ENCODE assay signal across 8 cellular contexts in the genomic region with DNA sequence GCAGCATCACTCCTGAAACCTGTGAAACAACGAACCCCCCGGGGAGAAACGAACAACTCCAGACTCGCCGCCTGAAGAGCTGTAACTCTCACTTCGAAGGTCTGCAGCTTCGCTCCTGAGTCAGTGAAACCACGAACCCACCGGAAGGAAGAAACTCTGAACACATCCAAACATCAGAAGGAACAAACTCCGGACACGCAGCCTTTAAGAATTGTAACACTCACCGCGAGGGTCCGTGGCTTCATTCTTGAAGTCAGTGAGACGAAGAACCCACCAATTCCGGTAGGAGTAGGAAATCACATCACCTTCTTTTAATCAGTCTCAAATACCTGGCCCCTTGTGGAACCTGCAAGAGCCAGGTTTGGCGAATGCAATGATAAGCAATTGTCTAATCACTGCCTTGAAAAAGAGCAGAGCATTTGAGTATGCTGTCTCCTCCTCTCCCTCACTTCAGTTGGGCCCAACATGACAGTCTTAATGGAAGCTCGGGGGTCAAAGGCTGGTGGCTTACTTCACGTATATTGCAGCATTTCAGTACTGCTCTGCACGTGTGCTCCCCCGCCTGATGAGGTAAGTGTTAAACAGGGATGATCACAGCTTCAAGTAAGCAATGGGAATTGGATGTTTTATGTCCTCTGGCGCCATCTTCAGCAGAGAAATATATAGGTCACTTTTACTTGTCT.
DNase-seq lines count a peak whose midpoint lies in the region; ATAC-seq and TF ChIP-seq lines count a peak whose summit lies in the region.

No MANE protein-coding gene starts in this region.

- ATAC-seq in GM18858 (IDR thresholded peaks at IDR 0.05; ENCODE audit: unreplicated experiment) (peak; percentile 95), HG03025 (IDR thresholded peaks at IDR 0.05; ENCODE audit: low FRiP score, unreplicated experiment) (peak; percentile 89)

- peaks cover 2% of the 10 kb centered on the region for H3K36me3 Mint-ChIP-seq in T-helper 1 cell treated with Interleukin-12 subunit alpha and Interleukin-12 subunit beta and Interleukin-4 antibody, amounts not matched to agents 30 μg/mL and 1 μg/mL, for 36 hours (ENCODE audit: low read depth)

- H3K4me3 Mint-ChIP-seq in T-helper 1 cell treated with Interleukin-12 subunit alpha and Interleukin-12 subunit beta and Interleukin-4 antibody, amounts not matched to agents 30 μg/mL and 1 μg/mL, for 36 hours: peak overlapping the region; percentile 84

- peak overlapping the region; percentile 86 for H3K27ac Mint-ChIP-seq in T-helper 1 cell treated with Interleukin-12 subunit alpha and Interleukin-12 subunit beta and Interleukin-4 antibody, amounts not matched to agents 30 μg/mL and 1 μg/mL, for 36 hours

- H3K4me1 Mint-ChIP-seq in T-helper 1 cell treated with Interleukin-12 subunit alpha and Interleukin-12 subunit beta and Interleukin-4 antibody, amounts not matched to agents 30 μg/mL and 1 μg/mL, for 36 hours (ENCODE audit: low read depth): peaks cover 23% of the 10 kb centered on the region

- TF ChIP-seq CTCF in AG09319 (IDR thresholded peaks at IDR 0.05; ENCODE audit: low read depth, low read length): peak; percentile 66

- no peaks in the 10 kb centered on the region for H3K27me3 Mint-ChIP-seq in T-helper 1 cell treated with Interleukin-12 subunit alpha and Interleukin-12 subunit beta and Interleukin-4 antibody, amounts not matched to agents 30 μg/mL and 1 μg/mL, for 36 hours (ENCODE audit: low read depth)

- DNase-seq in AG09319 (ENCODE audit: extremely low read depth, low read depth) (peak; percentile 76), NCI-H187 treated with DMSO at 0.1 percent for 48 hours (lab: John Stamatoyannopoulos, UW) (peak; percentile 20), astrocyte of the hippocampus (ENCODE audit: low read depth, low spot score) (peak; percentile 87), iPS DF 19.7 (ENCODE audit: low read depth, low spot score) (peak; percentile 75)
- peak; percentile 40 to 79 (median 48) for DNase-seq in stimulated activated CD4-positive, alpha-beta T cell treated with anti-CD3 and anti-CD28 coated beads, Interleukin-12 subunit alpha, Interleukin-12 subunit beta, amount 100 ng/mL, for 48 hours (ENCODE audit: low read depth in 2 of 3, low spot score in 1 of 3)

- H3K9me3 Mint-ChIP-seq in T-helper 1 cell treated with Interleukin-12 subunit alpha and Interleukin-12 subunit beta and Interleukin-4 antibody, amounts not matched to agents 30 μg/mL and 1 μg/mL, for 36 hours: peaks cover 6% of the 10 kb centered on the region

Comparison
In these comparisons a context has a peak if more than half of its experiments do, and no peak if none do; other contexts are left out.
1. Peak in every context shown above with its lines: DNase-seq and ATAC-seq.
2. DNase-seq: peak in every context shown above with its lines; median percentile 87 in astrocyte of the hippocampus; 76 in AG09319; 75 in iPS DF 19.7; 48 in stimulated activated CD4-positive, alpha-beta T cell treated with anti-CD3 and anti-CD28 coated beads, Interleukin-12 subunit alpha, Interleukin-12 subunit beta, amount 100 ng/mL, for 48 hours; 20 in NCI-H187 treated with DMSO at 0.1 percent for 48 hours.